Comparison of ENCODE assay signal across 9 cellular contexts in the genomic region with DNA sequence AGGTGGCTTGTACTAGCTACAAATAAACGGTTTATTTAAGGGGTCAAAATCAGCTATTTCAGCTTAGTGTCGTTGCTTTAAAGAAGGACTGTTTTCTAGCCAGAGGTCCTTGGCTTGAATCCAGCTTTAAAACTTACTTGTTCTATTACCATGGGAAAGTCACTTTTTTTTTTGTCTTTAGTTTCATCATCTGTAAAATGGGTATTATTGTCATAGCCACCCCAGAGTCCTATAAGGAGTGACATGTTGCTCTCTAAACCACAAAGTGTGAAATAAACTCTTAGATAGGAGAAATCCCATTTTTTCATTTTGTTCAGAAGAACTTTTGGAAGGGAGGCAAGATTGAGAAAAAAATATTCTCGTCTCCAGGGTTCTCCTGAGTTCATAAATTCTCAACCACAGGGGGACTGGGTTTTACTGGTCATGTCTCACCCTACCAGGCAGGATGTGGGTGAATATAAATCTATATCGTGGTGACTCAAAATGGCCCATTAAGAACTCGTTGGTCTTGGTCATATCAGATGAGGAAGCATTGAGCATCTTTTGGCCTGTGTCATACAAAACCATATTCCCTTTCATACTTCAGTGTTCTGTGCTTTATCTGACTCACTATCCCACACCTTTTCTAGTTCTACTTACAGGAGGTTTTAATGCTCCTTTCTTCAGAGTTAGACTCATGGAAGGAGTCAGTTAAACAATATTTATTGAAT.
DNase-seq lines count a peak whose midpoint lies in the region; ATAC-seq and TF ChIP-seq lines count a peak whose summit lies in the region.
"Had no signal": no experiment of that assay in that cellular context is flagged by ENCODE, and none has a peak within 500 bp of the region (broad histone marks: within the 10 kb centered on the region; RNA-seq: fewer than 3 reads in every experiment).

No MANE protein-coding gene starts in this region.

- H3K27ac Mint-ChIP-seq in immature natural killer cell = peak overlapping the region in 1 of 6 donors; percentile 6

- peak; percentile 88 for ATAC-seq in GM18517 (IDR thresholded peaks at IDR 0.05; ENCODE audit: unreplicated experiment)
- ATAC-seq in GM21737 (IDR thresholded peaks at IDR 0.05; ENCODE audit: unreplicated experiment) = peak; percentile 56

- CTCF ChIA-PET in HEK293T (lab: Yijun Ruan, JAX) = interaction anchor here (0.7 kb wide), 1 partner anchor 597 kb away, joined by 3 read pairs; no protein-coding TSS in a partner anchor

- no peaks in the 10 kb centered on the region; the same call in 1 of the 2 replicates for H3K9me3 ChIP-seq in Loucy (ENCODE audit: insufficient read depth, low read depth, low read length)
- H3K9me3 ChIP-seq: adrenal gland had no signal

- DNase-seq in immature natural killer cell (peak; percentile 24 to 54 (median 38)), cortex of kidney (lab: John Stamatoyannopoulos, UW) (no peak), NCI-H526 treated with DMSO at 0.1 percent for 48 hours (lab: John Stamatoyannopoulos, UW) (no peak), HEK293T (ENCODE audit: extremely low spot score) (no peak), iPS-NIHi7 (ENCODE audit: extremely low spot score) (no peak)

- peak overlapping the region; percentile 71 for H3K9ac ChIP-seq in Loucy (ENCODE audit: low read depth, low read length, poor library complexity, severe bottlenecking)

- peak overlapping the region; percentile 16 to 81 (median 77) for H3K4me3 Mint-ChIP-seq in immature natural killer cell

- no peaks in the 10 kb centered on the region for H3K36me3 ChIP-seq in Loucy (ENCODE audit: insufficient read depth, low read length)
- H3K36me3 ChIP-seq: adrenal gland had no signal

- peak overlapping the region; percentile 93 for H3K4me2 ChIP-seq in Loucy (ENCODE audit: low read depth, low read length, poor library complexity, severe bottlenecking)

- no peak for TF ChIP-seq CTCF in Loucy (conservative IDR thresholded peaks at IDR 0.05; ENCODE audit: low read length)

- no peaks in the 10 kb centered on the region for H4K20me1 ChIP-seq in Loucy (ENCODE audit: insufficient read depth, low read length, poor library complexity, severe bottlenecking)

- no peaks in the 10 kb centered on the region for H3K9me2 ChIP-seq in Loucy (replicated peaks; ENCODE audit: low read depth, low read length)

- peak overlapping the region; percentile 69 for H3K4me3 ChIP-seq in Loucy (ENCODE audit: low read length, poor library complexity, severe bottlenecking)
- H3K4me3 ChIP-seq: adrenal gland had no signal

- H3K79me2 ChIP-seq in Loucy (ENCODE audit: insufficient read depth, low read length) = no peaks in the 10 kb centered on the region

- H3K27me3 ChIP-seq in Loucy (ENCODE audit: insufficient read depth, low read length, poor library complexity, severe bottlenecking) = peaks cover 17% of the 10 kb centered on the region

- POLR2A ChIA-PET in HEK293T (lab: Yijun Ruan, JAX) = no interaction called here

- H3K27me3 Mint-ChIP-seq in immature natural killer cell (ENCODE audit: low read depth in 3 of 3) = peaks cover 0 to 2% (median 0%) of the 10 kb centered on the region in 3 donors

- H2AFZ ChIP-seq in Loucy (ENCODE audit: low read length) = no peak overlapping the region

- H3F3A ChIP-seq in Loucy (ENCODE audit: low read depth) = 0 out of 2 replicates have a peak, but pooled peaks cover 5% of the 10 kb centered on the region

- peaks cover 42 to 55% of the 10 kb centered on the region in 2 donors for H3K4me1 Mint-ChIP-seq in immature natural killer cell

- peaks cover 52% of the 10 kb centered on the region for H3K4me1 ChIP-seq in Loucy (ENCODE audit: insufficient read depth, low read length, poor library complexity, severe bottlenecking)
- H3K4me1 ChIP-seq: adrenal gland had no signal

- H3K36me3 Mint-ChIP-seq in immature natural killer cell = peaks cover 0 to 3% (median 0%) of the 10 kb centered on the region in 3 donors

- H3K9me3 Mint-ChIP-seq in immature natural killer cell = peaks cover 0 to 4% (median 0%) of the 10 kb centered on the region in 6 donors

TF ChIP-seq in HEK293T, 16 proteins besides CTCF, POLR2A, EP300 and RAD21:
- TF ChIP-seq ARNT (IDR thresholded peaks at IDR 0.05) (no peak), BHLHE40 (IDR thresholded peaks at IDR 0.05; ENCODE audit: borderline replicate concordance) (no peak), HDGF (IDR thresholded peaks at IDR 0.05; ENCODE audit: borderline replicate concordance) (no peak), FOXA1 (IDR thresholded peaks at IDR 0.05) (no peak), CTBP1 (IDR thresholded peaks at IDR 0.05; ENCODE audit: borderline replicate concordance) (no peak), NFRKB (IDR thresholded peaks at IDR 0.05) (no peak), SP1 (IDR thresholded peaks at IDR 0.05) (no peak), SUZ12 (IDR thresholded peaks at IDR 0.05) (no peak), TARDBP (IDR thresholded peaks at IDR 0.05) (no peak), FOXK2 (IDR thresholded peaks at IDR 0.05) (no peak), LEF1 (IDR thresholded peaks at IDR 0.05; ENCODE audit: borderline replicate concordance) (no peak)
- TF ChIP-seq, protein P1, sequence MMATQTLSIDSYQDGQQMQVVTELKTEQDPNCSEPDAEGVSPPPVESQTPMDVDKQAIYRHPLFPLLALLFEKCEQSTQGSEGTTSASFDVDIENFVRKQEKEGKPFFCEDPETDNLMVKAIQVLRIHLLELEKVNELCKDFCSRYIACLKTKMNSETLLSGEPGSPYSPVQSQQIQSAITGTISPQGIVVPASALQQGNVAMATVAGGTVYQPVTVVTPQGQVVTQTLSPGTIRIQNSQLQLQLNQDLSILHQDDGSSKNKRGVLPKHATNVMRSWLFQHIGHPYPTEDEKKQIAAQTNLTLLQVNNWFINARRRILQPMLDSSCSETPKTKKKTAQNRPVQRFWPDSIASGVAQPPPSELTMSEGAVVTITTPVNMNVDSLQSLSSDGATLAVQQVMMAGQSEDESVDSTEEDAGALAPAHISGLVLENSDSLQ (IDR thresholded peaks at IDR 0.05) = no peak
TF ChIP-seq in HEK293T: peak in this region for 0.

Comparison
In these comparisons a context has a peak if more than half of its experiments do, and no peak if none do; other contexts are left out.
1. DNase-seq: peak in immature natural killer cell (3 of 3); none in cortex of kidney (single experiment), NCI-H526 treated with DMSO at 0.1 percent for 48 hours (single experiment), HEK293T (single experiment) and iPS-NIHi7 (single experiment).